In genomic region chr7:68407460-68407859, GRCh38 we compare ENCODE assay signal across 2 cellular contexts.
A peak's percentile ranks its signal among the peaks of the same experiment; 100 is the strongest.
TF ChIP-seq lines count a peak whose summit lies in the region.

No MANE protein-coding gene starts in this region.

TF ChIP-seq in GM23338, 12 proteins besides CTCF, POLR2A, EP300 and RAD21:
- TF ChIP-seq REST (IDR thresholded peaks at IDR 0.05; ENCODE audit: unreplicated experiment) (peak; percentile 44), ZNF462 (CRISPR knock-in tag; IDR thresholded peaks at IDR 0.05) (no peak)

TF ChIP-seq in WTC11, 78 proteins besides CTCF, POLR2A, EP300 and RAD21 (continued from another document):
- peak; percentile 84; the same call in 1 of the 2 replicates for TF ChIP-seq ZNF396 (CRISPR knock-in tag; IDR thresholded peaks at IDR 0.05; ENCODE audit: borderline replicate concordance)
